Comparison of ENCODE assay signal across 8 cellular contexts in the genomic region with DNA sequence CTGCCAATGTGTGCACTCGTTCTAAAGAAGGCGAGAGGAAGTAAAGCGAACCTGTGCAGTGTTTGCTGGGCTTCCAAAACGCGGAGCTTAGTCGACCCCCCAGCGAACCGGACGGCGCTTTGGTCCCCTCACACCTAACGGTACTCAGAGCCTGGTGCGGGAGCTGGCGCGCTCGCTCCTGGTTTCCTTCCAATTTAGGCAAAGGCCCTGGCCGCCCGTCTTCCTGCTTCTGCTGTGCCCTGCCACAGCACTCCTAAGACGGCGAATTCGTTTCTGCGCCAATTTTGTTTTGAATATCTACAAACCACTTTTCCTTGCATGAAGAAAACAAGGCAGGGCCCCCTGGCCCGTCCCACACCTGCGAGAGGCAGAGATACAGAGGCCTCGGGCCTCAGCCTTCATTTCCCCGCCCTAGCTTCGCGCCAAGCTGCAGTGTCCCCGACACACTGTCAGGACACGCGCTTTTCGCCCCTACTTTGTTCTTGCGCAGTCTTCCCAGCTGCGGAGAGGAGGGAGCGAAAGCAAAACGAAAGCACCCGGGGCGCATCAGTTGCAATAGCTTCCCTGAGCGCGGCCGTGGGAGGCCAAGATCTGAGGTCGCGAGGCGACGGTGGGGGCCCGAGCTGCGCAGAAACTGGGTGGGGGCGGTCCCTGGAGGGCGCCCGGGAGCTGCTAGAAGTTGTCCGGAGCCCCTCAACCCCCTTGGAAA.
DNase-seq lines count a peak whose midpoint lies in the region; ATAC-seq, FAIRE-seq and TF ChIP-seq lines count a peak whose summit lies in the region.

No MANE protein-coding gene starts in this region.

- no peak overlapping the region for H3K27ac ChIP-seq in GM23248
- H3K27ac ChIP-seq in esophagus muscularis mucosa (replicated peaks in 1 of 4), result peak overlapping the region; percentile 95 to 100 (median 100)
- H3K27ac ChIP-seq in aorta (ENCODE audit: low read depth in 1 of 2, low read length in 2 of 2), result no peak overlapping the region

- H3K9me3 ChIP-seq in GM23248 (ENCODE audit: low read depth) (no peaks in the 10 kb centered on the region), esophagus muscularis mucosa (no peaks in the 10 kb centered on the region), aorta (ENCODE audit: control insufficient read depth, low read length) (no peaks in the 10 kb centered on the region)

- no peak for TF ChIP-seq EP300 in esophagus muscularis mucosa (IDR thresholded peaks at IDR 0.05)

- peak overlapping the region; percentile 80 for H3K4me3 Mint-ChIP-seq in activated CD8-positive, alpha-beta memory T cell treated with anti-CD3 and anti-CD28 coated beads, Interleukin-2, amount 10 ng/mL, durations not matched to agents 7 days and 5 days
- peak overlapping the region; percentile 89 for H3K4me3 Mint-ChIP-seq in neural crest cell

- no peak for ATAC-seq in activated CD8-positive, alpha-beta memory T cell treated with anti-CD3 and anti-CD28 coated beads, Interleukin-2, amount 10 ng/mL, durations not matched to agents 7 days and 5 days
- ATAC-seq in aorta (ENCODE audit: low FRiP score) (no peak), HG02852 (IDR thresholded peaks at IDR 0.05; ENCODE audit: unreplicated experiment) (no peak)

- peak overlapping the region; percentile 93 for H3K27ac Mint-ChIP-seq in activated CD8-positive, alpha-beta memory T cell treated with anti-CD3 and anti-CD28 coated beads, Interleukin-2, amount 10 ng/mL, durations not matched to agents 7 days and 5 days
- no peak overlapping the region for H3K27ac Mint-ChIP-seq in neural crest cell (ENCODE audit: unreplicated experiment)

- FAIRE-seq in D721Med (lab: Jason Lieb, UNC), result no peak

- H3K9ac ChIP-seq in GM23248, result peak overlapping the region; percentile 42

- CTCF ChIA-PET in activated CD8-positive, alpha-beta memory T cell treated with anti-CD3 and anti-CD28 coated beads, Interleukin-2, amount 10 ng/mL, durations not matched to agents 7 days and 5 days (lab: Charles Lee), result interaction anchor here (0.8 to 8.8 kb wide), 3 partner anchors 44 to 785 kb away, joined by 3 to 93 read pairs (median 4); no protein-coding TSS in a partner anchor

- H3K4me1 ChIP-seq in GM23248 (ENCODE audit: insufficient read depth) (peaks cover 7% of the 10 kb centered on the region; the same call in 1 of the 2 replicates), esophagus muscularis mucosa (peaks cover 21 to 68% (median 64%) of the 10 kb centered on the region in 4 donors), aorta (ENCODE audit: control insufficient read depth in 1 of 2, insufficient read depth in 2 of 2, low read length in 2 of 2) (no peaks in the 10 kb centered on the region)

- peak overlapping the region; percentile 65 for H3K4me2 ChIP-seq in GM23248 (ENCODE audit: unreplicated experiment)

- intact Hi-C loops in esophagus muscularis mucosa (cut with DNase I), result no loop called here
- intact Hi-C loops in aorta (cut with DNase I), result no loop called here

- TF ChIP-seq CTCF in esophagus muscularis mucosa (IDR thresholded peaks at IDR 0.05) (no peak), neural crest cell (conservative IDR thresholded peaks at IDR 0.05) (no peak), D721Med (IDR thresholded peaks at IDR 0.05; ENCODE audit: insufficient read depth, missing control alignments) (no peak)

- in situ Hi-C loops in GM23248 (cut with MboI), result no loop called here

- H3K27me3 Mint-ChIP-seq in activated CD8-positive, alpha-beta memory T cell treated with anti-CD3 and anti-CD28 coated beads, Interleukin-2, amount 10 ng/mL, durations not matched to agents 7 days and 5 days, result peaks cover 51% of the 10 kb centered on the region
- peaks cover 82% of the 10 kb centered on the region for H3K27me3 Mint-ChIP-seq in neural crest cell (ENCODE audit: low read depth)

- no peaks in the 10 kb centered on the region for H3K27me3 ChIP-seq in GM23248 (replicated peaks; ENCODE audit: insufficient read depth)
- peaks cover 2 to 49% (median 37%) of the 10 kb centered on the region in 4 donors for H3K27me3 ChIP-seq in esophagus muscularis mucosa
- H3K27me3 ChIP-seq in aorta (ENCODE audit: control insufficient read depth in 1 of 2, insufficient read depth in 2 of 2, low read length in 1 of 2), result no peaks in the 10 kb centered on the region

- H3K36me3 Mint-ChIP-seq in activated CD8-positive, alpha-beta memory T cell treated with anti-CD3 and anti-CD28 coated beads, Interleukin-2, amount 10 ng/mL, durations not matched to agents 7 days and 5 days, result peaks cover 9% of the 10 kb centered on the region
- peaks cover 3% of the 10 kb centered on the region for H3K36me3 Mint-ChIP-seq in neural crest cell (ENCODE audit: low read depth)

- H3K9me3 Mint-ChIP-seq in activated CD8-positive, alpha-beta memory T cell treated with anti-CD3 and anti-CD28 coated beads, Interleukin-2, amount 10 ng/mL, durations not matched to agents 7 days and 5 days (ENCODE audit: low read depth), result no peaks in the 10 kb centered on the region
- H3K9me3 Mint-ChIP-seq in neural crest cell, result no peaks in the 10 kb centered on the region

- H4K20me1 ChIP-seq in GM23248 (ENCODE audit: insufficient read depth), result no peaks in the 10 kb centered on the region; the same call in 1 of the 2 replicates

- H3F3A ChIP-seq in GM23248 (ENCODE audit: insufficient read depth), result peaks cover 23% of the 10 kb centered on the region

- peak overlapping the region; percentile 65 for H2AFZ ChIP-seq in GM23248

- no peaks in the 10 kb centered on the region for H3K9me2 ChIP-seq in GM23248 (ENCODE audit: insufficient read depth)

- 52 to 56% methylated on average over 39 to 48 of the region's 50 CpGs for WGBS in GM23248 (ENCODE audit: low coverage in 1 of 2, low lambda C conversion rate in 2 of 2, missing lambda C conversion rate in 2 of 2), 2 experiments
- WGBS in esophagus muscularis mucosa, result 42% methylated on average over 50 of the region's 50 CpGs
- 67 to 74% methylated on average over 50 of the region's 50 CpGs for WGBS in aorta, 2 donors

- H3K4me3 ChIP-seq in GM23248, result peak overlapping the region; percentile 57
- H3K4me3 ChIP-seq in esophagus muscularis mucosa, result peak overlapping the region; percentile 43 to 99 (median 85)
- H3K4me3 ChIP-seq in aorta (ENCODE audit: low read length in 2 of 2), result no peak overlapping the region

- H3K36me3 ChIP-seq in GM23248 (ENCODE audit: low read depth), result no peaks in the 10 kb centered on the region
- no peaks in the 10 kb centered on the region for H3K36me3 ChIP-seq in esophagus muscularis mucosa
- no peaks in the 10 kb centered on the region for H3K36me3 ChIP-seq in aorta (ENCODE audit: control insufficient read depth in 1 of 2, insufficient read depth in 2 of 2, low read length in 1 of 2)

- peak; percentile 69 for DNase-seq in GM23248
- DNase-seq in activated CD8-positive, alpha-beta memory T cell treated with anti-CD3 and anti-CD28 coated beads, Interleukin-2, amount 10 ng/mL, durations not matched to agents 7 days and 5 days, result peak; percentile 67
- no peak for DNase-seq in esophagus muscularis mucosa (ENCODE audit: extremely low spot score)
- DNase-seq in neural crest cell (ENCODE audit: low read depth, low spot score), result peak; percentile 40
- peak; percentile 79 for DNase-seq in aorta
- DNase-seq in D721Med (ENCODE audit: insufficient read length, low spot score), result no peak
- DNase-seq in hippocampal formation (lab: John Stamatoyannopoulos, UW), result no peak

- peaks cover 66% of the 10 kb centered on the region for H3K4me1 Mint-ChIP-seq in activated CD8-positive, alpha-beta memory T cell treated with anti-CD3 and anti-CD28 coated beads, Interleukin-2, amount 10 ng/mL, durations not matched to agents 7 days and 5 days
- peaks cover 73% of the 10 kb centered on the region for H3K4me1 Mint-ChIP-seq in neural crest cell

- no peak for TF ChIP-seq POLR2A in esophagus muscularis mucosa (IDR thresholded peaks at IDR 0.05; ENCODE audit: low read depth)

- H3K79me2 ChIP-seq in GM23248 (ENCODE audit: insufficient read depth), result peaks cover 14% of the 10 kb centered on the region

Comparison
In these comparisons a context has a peak if more than half of its experiments do, and no peak if none do; other contexts are left out.
1. DNase-seq: peak in GM23248 (single experiment), activated CD8-positive, alpha-beta memory T cell treated with anti-CD3 and anti-CD28 coated beads, Interleukin-2, amount 10 ng/mL, durations not matched to agents 7 days and 5 days (single experiment), neural crest cell (single experiment) and aorta (2 of 2); none in esophagus muscularis mucosa (single experiment), D721Med (single experiment) and hippocampal formation (0 of 2).
2. H3K27ac ChIP-seq: peak in esophagus muscularis mucosa (4 of 4); none in GM23248 (single experiment) and aorta (0 of 2).
3. H3K4me3 ChIP-seq: peak in GM23248 (single experiment) and esophagus muscularis mucosa (4 of 4); none in aorta (0 of 2).